Comparison of ENCODE assay signal across 1 cellular context in genomic region chr5:140795259-140795641, GRCh38.
TF ChIP-seq lines count a peak whose summit lies in the region.

No MANE protein-coding gene starts in this region.

TF ChIP-seq in H1, 55 proteins besides CTCF, POLR2A, EP300 and RAD21:
- TF ChIP-seq SRF (IDR thresholded peaks at IDR 0.05; ENCODE audit: low read depth, low read length) (no peak), ASH2L (IDR thresholded peaks at IDR 0.05; ENCODE audit: low read length) (peak; percentile 30), KDM4A (IDR thresholded peaks at IDR 0.05; ENCODE audit: low read depth, low read length, severe bottlenecking) (peak; percentile 40), ZNF274 (IDR thresholded peaks at IDR 0.05; ENCODE audit: borderline replicate concordance, extremely low read depth, low read length) (no peak), SIN3A (conservative IDR thresholded peaks at IDR 0.05 in 1 of 2, IDR thresholded peaks at IDR 0.05 in 1 of 2; ENCODE audit: low read depth in 1 of 2, low read length in 2 of 2) (0 out of 4 replicates have a peak, but pooled peaks of 1 of the 2 experiments have one; percentile 32)
TF ChIP-seq in H1: peak in this region for 3.
